2 cellular contexts compared by ENCODE assay signal in the genomic region with DNA sequence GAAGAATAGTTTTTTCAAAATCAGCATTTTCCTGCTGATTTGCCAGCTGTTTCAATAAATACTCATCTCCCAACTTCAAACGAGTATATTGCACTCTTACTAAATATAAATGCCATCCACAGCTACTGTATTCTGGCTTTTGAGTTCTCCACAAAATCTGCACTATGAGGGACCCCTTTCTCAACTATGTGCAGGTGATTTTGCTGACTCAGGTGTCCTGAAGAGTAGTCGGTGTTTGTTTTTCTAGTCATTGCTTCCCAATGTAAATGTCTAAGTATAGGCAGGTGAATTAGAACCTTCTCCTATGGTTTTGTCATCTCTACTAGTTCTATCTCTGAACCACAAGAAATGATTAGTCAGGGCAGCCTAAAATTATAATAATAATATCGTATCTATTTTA.
TF ChIP-seq lines count a peak whose summit lies in the region.

No MANE protein-coding gene starts in this region.

TF ChIP-seq in HepG2, 621 proteins besides CTCF, POLR2A, EP300 and RAD21:
- peak; percentile 89 to 96 for TF ChIP-seq MAFK (conservative IDR thresholded peaks at IDR 0.05 in 1 of 2, IDR thresholded peaks at IDR 0.05 in 1 of 2; ENCODE audit: low read length in 2 of 2)
- no peak for TF ChIP-seq CBX2 (IDR thresholded peaks at IDR 0.05; ENCODE audit: low read depth, low read length)
- no peak for TF ChIP-seq CBX2 (CRISPR knock-in tag; IDR thresholded peaks at IDR 0.05; ENCODE audit: low read depth)
- no peak for TF ChIP-seq ZNF605 (CRISPR knock-in tag; IDR thresholded peaks at IDR 0.05)
- no peak for TF ChIP-seq CHD4 (IDR thresholded peaks at IDR 0.05; ENCODE audit: borderline replicate concordance, low read length)
- peak; percentile 95 for TF ChIP-seq MAFF (IDR thresholded peaks at IDR 0.05; ENCODE audit: low read depth, low read length)
- TF ChIP-seq, protein P1, sequence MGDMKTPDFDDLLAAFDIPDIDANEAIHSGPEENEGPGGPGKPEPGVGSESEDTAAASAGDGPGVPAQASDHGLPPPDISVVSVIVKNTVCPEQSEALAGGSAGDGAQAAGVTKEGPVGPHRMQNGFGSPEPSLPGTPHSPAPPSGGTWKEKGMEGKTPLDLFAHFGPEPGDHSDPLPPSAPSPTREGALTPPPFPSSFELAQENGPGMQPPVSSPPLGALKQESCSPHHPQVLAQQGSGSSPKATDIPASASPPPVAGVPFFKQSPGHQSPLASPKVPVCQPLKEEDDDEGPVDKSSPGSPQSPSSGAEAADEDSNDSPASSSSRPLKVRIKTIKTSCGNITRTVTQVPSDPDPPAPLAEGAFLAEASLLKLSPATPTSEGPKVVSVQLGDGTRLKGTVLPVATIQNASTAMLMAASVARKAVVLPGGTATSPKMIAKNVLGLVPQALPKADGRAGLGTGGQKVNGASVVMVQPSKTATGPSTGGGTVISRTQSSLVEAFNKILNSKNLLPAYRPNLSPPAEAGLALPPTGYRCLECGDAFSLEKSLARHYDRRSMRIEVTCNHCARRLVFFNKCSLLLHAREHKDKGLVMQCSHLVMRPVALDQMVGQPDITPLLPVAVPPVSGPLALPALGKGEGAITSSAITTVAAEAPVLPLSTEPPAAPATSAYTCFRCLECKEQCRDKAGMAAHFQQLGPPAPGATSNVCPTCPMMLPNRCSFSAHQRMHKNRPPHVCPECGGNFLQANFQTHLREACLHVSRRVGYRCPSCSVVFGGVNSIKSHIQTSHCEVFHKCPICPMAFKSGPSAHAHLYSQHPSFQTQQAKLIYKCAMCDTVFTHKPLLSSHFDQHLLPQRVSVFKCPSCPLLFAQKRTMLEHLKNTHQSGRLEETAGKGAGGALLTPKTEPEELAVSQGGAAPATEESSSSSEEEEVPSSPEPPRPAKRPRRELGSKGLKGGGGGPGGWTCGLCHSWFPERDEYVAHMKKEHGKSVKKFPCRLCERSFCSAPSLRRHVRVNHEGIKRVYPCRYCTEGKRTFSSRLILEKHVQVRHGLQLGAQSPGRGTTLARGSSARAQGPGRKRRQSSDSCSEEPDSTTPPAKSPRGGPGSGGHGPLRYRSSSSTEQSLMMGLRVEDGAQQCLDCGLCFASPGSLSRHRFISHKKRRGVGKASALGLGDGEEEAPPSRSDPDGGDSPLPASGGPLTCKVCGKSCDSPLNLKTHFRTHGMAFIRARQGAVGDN (CRISPR knock-in tag; IDR thresholded peaks at IDR 0.05): no peak

TF ChIP-seq in IMR-90, 13 proteins besides CTCF, POLR2A, EP300 and RAD21:
- TF ChIP-seq SMC3 (IDR thresholded peaks at IDR 0.05; ENCODE audit: low read depth, low read length) (no peak), MXI1 (IDR thresholded peaks at IDR 0.05; ENCODE audit: borderline replicate concordance, low read depth, low read length) (no peak), NFE2L2 (IDR thresholded peaks at IDR 0.05; ENCODE audit: low read depth, low read length) (no peak), MAFK (IDR thresholded peaks at IDR 0.05; ENCODE audit: low read depth, low read length) (peak; percentile 95)
